ENCODE assay signal across 8 cellular contexts in genomic region chr2:101151859-101152194, GRCh38. TPM values are rescaled to one million over a fixed set of nuclear protein-coding genes. Genes with fewer than 3 reads are reported as not detected.
A peak's percentile ranks its signal among the peaks of the same experiment; 100 is the strongest.
DNase-seq lines count a peak whose midpoint lies in the region; ATAC-seq and TF ChIP-seq lines count a peak whose summit lies in the region.

No MANE protein-coding gene starts in this region.

- H3K4me3 Mint-ChIP-seq in activated CD8-positive, alpha-beta memory T cell treated with anti-CD3 and anti-CD28 coated beads, Interleukin-2, amount 10 ng/mL, durations not matched to agents 7 days and 5 days = peak overlapping the region; percentile 70

- peaks cover 0 to 15% of the 10 kb centered on the region in 2 donors for H3K4me1 ChIP-seq in ascending aorta

- no peak overlapping the region for H3K27ac Mint-ChIP-seq in activated CD8-positive, alpha-beta memory T cell treated with anti-CD3 and anti-CD28 coated beads, Interleukin-2, amount 10 ng/mL, durations not matched to agents 7 days and 5 days

- no peaks in the 10 kb centered on the region for H3K36me3 Mint-ChIP-seq in activated CD8-positive, alpha-beta memory T cell treated with anti-CD3 and anti-CD28 coated beads, Interleukin-2, amount 10 ng/mL, durations not matched to agents 7 days and 5 days

- H3K9me3 ChIP-seq in ascending aorta = no peaks in the 10 kb centered on the region

- CTCF ChIA-PET in activated CD8-positive, alpha-beta memory T cell treated with anti-CD3 and anti-CD28 coated beads, Interleukin-2, amount 10 ng/mL, durations not matched to agents 7 days and 5 days (lab: Charles Lee) = interaction anchor here (1.5 to 3.3 kb wide), 3 partner anchors 53 to 139 kb away, joined by 5 to 10 read pairs (median 10); no protein-coding TSS in a partner anchor

- no peak for TF ChIP-seq CTCF in ascending aorta (IDR thresholded peaks at IDR 0.05)

- H3K4me1 Mint-ChIP-seq in activated CD8-positive, alpha-beta memory T cell treated with anti-CD3 and anti-CD28 coated beads, Interleukin-2, amount 10 ng/mL, durations not matched to agents 7 days and 5 days = peaks cover 14% of the 10 kb centered on the region

- DNase-seq in activated CD8-positive, alpha-beta memory T cell treated with anti-CD3 and anti-CD28 coated beads, Interleukin-2, amount 10 ng/mL, durations not matched to agents 7 days and 5 days = no peak
- DNase-seq in activated CD8-positive, alpha-beta memory T cell treated with anti-CD3 and anti-CD28 coated beads, Interleukin-2, amount 50 U/mL, for 4 hours = no peak
- DNase-seq in ascending aorta (ENCODE audit: low spot score in 2 of 2) = no peak
- DNase-seq in superior temporal gyrus (ENCODE audit: extremely low spot score) = peak; percentile 28
- DNase-seq in EL = no peak
- DNase-seq in posterior vena cava (ENCODE audit: low spot score) = no peak
- DNase-seq in NCI-H1048 (lab: John Stamatoyannopoulos, UW) = no peak

- no peak for ATAC-seq in activated CD8-positive, alpha-beta memory T cell treated with anti-CD3 and anti-CD28 coated beads, Interleukin-2, amount 10 ng/mL, durations not matched to agents 7 days and 5 days

- H3K4me3 ChIP-seq in ascending aorta = peak overlapping the region; percentile 73 to 83

- H3K36me3 ChIP-seq in ascending aorta = no peaks in the 10 kb centered on the region

- no peaks in the 10 kb centered on the region for H3K9me3 Mint-ChIP-seq in activated CD8-positive, alpha-beta memory T cell treated with anti-CD3 and anti-CD28 coated beads, Interleukin-2, amount 10 ng/mL, durations not matched to agents 7 days and 5 days (ENCODE audit: low read depth)

- intact Hi-C loops in ascending aorta (cut with DNase I) (loop anchor here (1.0 to 10.0 kb wide), 10 partner anchors 31 to 590 kb away; partner anchors contain the start of genes CNOT11, PDCL3, RNF149 and RPL31), posterior vena cava (cut with DNase I) (loop anchor here (5.0 to 10.0 kb wide), 4 partner anchors 115 to 147 kb away; partner anchors contain the start of gene RPL31 (in 1 of the 2))

- H3K27ac ChIP-seq in ascending aorta (peak overlapping the region; percentile 79 to 83), layer of hippocampus (ENCODE audit: low read depth, low read length) (peak overlapping the region; percentile 62)

- peaks cover 69% of the 10 kb centered on the region for H3K27me3 Mint-ChIP-seq in activated CD8-positive, alpha-beta memory T cell treated with anti-CD3 and anti-CD28 coated beads, Interleukin-2, amount 10 ng/mL, durations not matched to agents 7 days and 5 days

- no peaks in the 10 kb centered on the region for H3K27me3 ChIP-seq in ascending aorta
- no peaks in the 10 kb centered on the region for H3K27me3 ChIP-seq in layer of hippocampus (ENCODE audit: control insufficient read depth, insufficient read depth, low read length)

RNA-seq across cellular contexts. Expression of gene TBC1D8, which starts 0.6 kb away (rescaled TPM):
- total RNA-seq in activated CD8-positive, alpha-beta memory T cell treated with anti-CD3 and anti-CD28 coated beads, Interleukin-2, amount 10 ng/mL, durations not matched to agents 7 days and 5 days = under 1 TPM; 0.12 to 0.45 TPM
- total RNA-seq in ascending aorta = 17.8 TPM
- total RNA-seq in posterior vena cava = 10 to 100 TPM; 13.5 to 13.9 TPM

Comparison
In these comparisons a context has a peak if more than half of its experiments do, and no peak if none do; other contexts are left out.
1. RNA of gene TBC1D8, which starts 0.6 kb away (total RNA-seq): 17.8 TPM in ascending aorta (single experiment) and 13.5 to 13.9 TPM in posterior vena cava; 0.12 to 0.45 TPM in activated CD8-positive, alpha-beta memory T cell treated with anti-CD3 and anti-CD28 coated beads, Interleukin-2, amount 10 ng/mL, durations not matched to agents 7 days and 5 days; every median in the first group is over 10 times any median in the second.